In genomic region chr9:125003332-125003731, GRCh38 we compare ENCODE assay signal across 1 cellular context.
TF ChIP-seq lines count a peak whose summit lies in the region.

No MANE protein-coding gene starts in this region.

TF ChIP-seq in WTC11, 78 proteins besides CTCF, POLR2A, EP300 and RAD21 (continued from another document):
- no peak for TF ChIP-seq ZNF532 (CRISPR knock-in tag; IDR thresholded peaks at IDR 0.05; ENCODE audit: borderline replicate concordance)
- no peak for TF ChIP-seq ZNF281 (CRISPR knock-in tag; IDR thresholded peaks at IDR 0.05)
- TF ChIP-seq JUN (CRISPR knock-in tag; IDR thresholded peaks at IDR 0.05) = no peak
- no peak for TF ChIP-seq ZNF425 (CRISPR knock-in tag; conservative IDR thresholded peaks at IDR 0.05)
- no peak for TF ChIP-seq ATF6 (CRISPR knock-in tag; IDR thresholded peaks at IDR 0.05)
